ENCODE assay signal across 20 cellular contexts in genomic region chr12:39835517-39836489, GRCh38.
DNase-seq lines count a peak whose midpoint lies in the region; ATAC-seq, FAIRE-seq and TF ChIP-seq lines count a peak whose summit lies in the region.
"Had no signal": no experiment of that assay in that cellular context is flagged by ENCODE, and none has a peak within 500 bp of the region (broad histone marks: within the 10 kb centered on the region; RNA-seq: fewer than 3 reads in every experiment).

No MANE protein-coding gene starts in this region.

- H3K4me3 Mint-ChIP-seq in CD14-positive monocyte, result no peak overlapping the region
- H3K4me3 Mint-ChIP-seq: activated naive CD4-positive, alpha-beta T cell treated with anti-CD3 and anti-CD28 coated beads, Interleukin-2, amount 50 U/mL, for 24 hours; H9; mesothelial cell of epicardium had no signal

- H3K4me1 ChIP-seq in right atrium auricular region, result no peaks in the 10 kb centered on the region
- H3K4me1 ChIP-seq: tibial nerve had no signal

- no peaks in the 10 kb centered on the region for H3K27me3 ChIP-seq in right atrium auricular region
- H3K27me3 ChIP-seq: tibial nerve had no signal

- no peak overlapping the region for H3K27ac Mint-ChIP-seq in CD14-positive monocyte
- H3K27ac Mint-ChIP-seq: activated naive CD4-positive, alpha-beta T cell treated with anti-CD3 and anti-CD28 coated beads, Interleukin-2, amount 50 U/mL, for 24 hours; H9; mesothelial cell of epicardium had no signal

- H3K9me3 Mint-ChIP-seq in CD14-positive monocyte, result peaks cover 0 to 2% (median 0%) of the 10 kb centered on the region in 7 donors
- H3K9me3 Mint-ChIP-seq: activated naive CD4-positive, alpha-beta T cell treated with anti-CD3 and anti-CD28 coated beads, Interleukin-2, amount 50 U/mL, for 24 hours; H9; mesothelial cell of epicardium had no signal

- DNase-seq in GM12864 (ENCODE audit: low read depth) (peak; percentile 2), CD14-positive monocyte (ENCODE audit: low spot score) (no peak), urothelium cell line (ENCODE audit: low spot score) (no peak), KG1 (lab: John Stamatoyannopoulos, UW) (no peak), right atrium auricular region (ENCODE audit: low spot score) (no peak)
- DNase-seq: Calu3, H9, IMR-90, islet precursor cell, NCI-H1105 treated with DMSO at 0.1 percent for 48 hours, NCI-H526 had no signal

- FAIRE-seq in urothelium cell line (lab: Jason Lieb, UNC), result no peak
- FAIRE-seq: A549, bronchial epithelial cell, endometrium had no signal

- no peaks in the 10 kb centered on the region for H3K4me1 Mint-ChIP-seq in CD14-positive monocyte
- H3K4me1 Mint-ChIP-seq: activated naive CD4-positive, alpha-beta T cell treated with anti-CD3 and anti-CD28 coated beads, Interleukin-2, amount 50 U/mL, for 24 hours; H9; mesothelial cell of epicardium had no signal

- no peaks in the 10 kb centered on the region for H3K27me3 Mint-ChIP-seq in CD14-positive monocyte (ENCODE audit: low read depth in 3 of 3)
- H3K27me3 Mint-ChIP-seq: activated naive CD4-positive, alpha-beta T cell treated with anti-CD3 and anti-CD28 coated beads, Interleukin-2, amount 50 U/mL, for 24 hours had no signal

- H3K36me3 ChIP-seq in right atrium auricular region, result no peaks in the 10 kb centered on the region

- H3K4me3 ChIP-seq in GM12864 (ENCODE audit: low read depth, low read length), result no peak overlapping the region
- no peak overlapping the region for H3K4me3 ChIP-seq in right atrium auricular region
- H3K4me3 ChIP-seq: A549, tibial nerve had no signal

- no peak overlapping the region for H3K27ac ChIP-seq in right atrium auricular region
- H3K27ac ChIP-seq: A549, tibial nerve had no signal

- ATAC-seq in GM19372 (IDR thresholded peaks at IDR 0.05; ENCODE audit: low read depth, unreplicated experiment) (peak; percentile 77), HG02678 (IDR thresholded peaks at IDR 0.05; ENCODE audit: unreplicated experiment) (peak; percentile 75), HG03175 (IDR thresholded peaks at IDR 0.05; ENCODE audit: unreplicated experiment) (peak; percentile 71)
- ATAC-seq: A549 had no signal

- intact Hi-C loops in CD14-positive monocyte (cut with micrococcal nuclease), result no loop called here

- no peaks in the 10 kb centered on the region for H3K36me3 Mint-ChIP-seq in CD14-positive monocyte
- H3K36me3 Mint-ChIP-seq: activated naive CD4-positive, alpha-beta T cell treated with anti-CD3 and anti-CD28 coated beads, Interleukin-2, amount 50 U/mL, for 24 hours; mesothelial cell of epicardium had no signal

- H3K9me3 ChIP-seq in right atrium auricular region, result no peaks in the 10 kb centered on the region
- H3K9me3 ChIP-seq: A549, tibial nerve had no signal

- TF ChIP-seq CTCF in GM12864 (IDR thresholded peaks at IDR 0.05; ENCODE audit: low read depth, low read length, missing control alignments) (no peak), CD14-positive monocyte (IDR thresholded peaks at IDR 0.05) (no peak), right atrium auricular region (IDR thresholded peaks at IDR 0.05) (no peak)
